In the genomic region with DNA sequence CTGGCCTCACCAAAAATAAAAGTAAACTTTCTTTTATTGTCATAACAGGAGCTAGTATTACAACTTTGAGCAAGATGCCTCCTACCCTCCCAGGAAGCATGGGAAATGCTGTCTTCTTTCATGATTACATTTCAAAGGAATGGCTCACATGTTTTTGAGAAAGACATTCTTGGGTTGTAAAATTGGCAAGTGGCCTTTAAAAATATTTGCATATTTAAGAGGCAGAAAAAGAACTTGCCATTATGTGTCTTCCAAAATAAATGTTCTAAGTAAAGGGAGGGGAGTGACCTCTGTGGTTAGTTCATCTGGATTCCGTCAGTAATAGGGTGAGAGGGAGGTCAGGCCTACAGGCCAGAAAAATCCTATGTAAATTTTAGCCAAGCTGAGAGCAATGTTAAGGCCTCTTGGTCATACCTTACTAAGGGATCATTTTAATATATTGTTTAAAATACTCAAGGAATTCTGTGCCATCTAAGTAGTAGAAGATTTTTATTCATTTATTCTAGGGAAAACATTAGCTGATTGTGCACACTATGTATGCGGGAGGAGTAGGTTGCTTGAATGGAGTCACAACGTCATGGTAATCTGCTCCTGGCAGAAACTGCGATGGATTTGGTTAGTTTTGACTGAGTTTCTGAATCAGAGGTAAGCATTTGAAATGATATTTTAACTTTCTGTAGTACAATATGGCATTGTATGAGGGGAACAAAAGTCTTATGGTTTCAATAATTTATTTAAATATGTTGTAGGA, we compare ENCODE assay signal across 14 cellular contexts.
DNase-seq lines count a peak whose midpoint lies in the region; ATAC-seq and TF ChIP-seq lines count a peak whose summit lies in the region.
"Had no signal": no experiment of that assay in that cellular context is flagged by ENCODE, and none has a peak within 500 bp of the region (broad histone marks: within the 10 kb centered on the region; RNA-seq: fewer than 3 reads in every experiment).

No MANE protein-coding gene starts in this region.

- no peaks in the 10 kb centered on the region for H3K36me3 Mint-ChIP-seq in effector memory CD8-positive, alpha-beta T cell (ENCODE audit: insufficient read depth)
- H3K36me3 Mint-ChIP-seq: CD8-positive, alpha-beta T cell had no signal

- H3K27me3 Mint-ChIP-seq in effector memory CD8-positive, alpha-beta T cell = no peaks in the 10 kb centered on the region

- ATAC-seq in effector memory CD8-positive, alpha-beta T cell (replicated peaks) = no peak
- ATAC-seq in GM21825 (IDR thresholded peaks at IDR 0.05; ENCODE audit: unreplicated experiment) = no peak
- ATAC-seq: CD8-positive, alpha-beta T cell had no signal

- H3K4me1 Mint-ChIP-seq in effector memory CD8-positive, alpha-beta T cell (ENCODE audit: low read depth in 2 of 2) = no peaks in the 10 kb centered on the region

- H3K27ac Mint-ChIP-seq in effector memory CD8-positive, alpha-beta T cell = no peak overlapping the region
- H3K27ac Mint-ChIP-seq: CD8-positive, alpha-beta T cell had no signal

- no peak overlapping the region for H3K4me3 ChIP-seq in fibroblast of pulmonary artery (replicated peaks; ENCODE audit: low read depth, low read length)
- H3K4me3 ChIP-seq in retinal pigment epithelial cell (ENCODE audit: low read length) = no peak overlapping the region

- no peak overlapping the region for H3K4me3 Mint-ChIP-seq in effector memory CD8-positive, alpha-beta T cell
- H3K4me3 Mint-ChIP-seq: CD8-positive, alpha-beta T cell had no signal

- peaks cover 7 to 11% of the 10 kb centered on the region in 2 donors for H3K9me3 Mint-ChIP-seq in effector memory CD8-positive, alpha-beta T cell

- TF ChIP-seq CTCF in fibroblast of pulmonary artery (IDR thresholded peaks at IDR 0.05; ENCODE audit: low read length, missing control alignments) (no peak), retinal pigment epithelial cell (conservative IDR thresholded peaks at IDR 0.05; ENCODE audit: low read depth, low read length) (no peak)

- DNase-seq in HS-5 (ENCODE audit: low read depth) = peak; percentile 97
- peak; percentile 50 for DNase-seq in T1000 (lab: John Stamatoyannopoulos, UW)
- DNase-seq in fibroblast of pulmonary artery (ENCODE audit: low read depth) = peak; percentile 88
- DNase-seq in retinal pigment epithelial cell (ENCODE audit: low read depth) = peak; percentile 90
- DNase-seq in effector memory CD8-positive, alpha-beta T cell = no peak
- DNase-seq in GF-D8 (lab: John Stamatoyannopoulos, UW) = no peak
- DNase-seq in HT-29 (ENCODE audit: low spot score) = no peak
- DNase-seq: activated CD4-positive, alpha-beta T cell treated with anti-CD3 and anti-CD28 coated beads for 48 hours; activated gamma-delta T cell treated with Interleukin-2 at 50 U/mL for 16 hours; CD8-positive, alpha-beta T cell; NCI-H345; SK-N-SH; stimulated activated CD4-positive, alpha-beta T cell treated with anti-CD3 and anti-CD28 coated beads, Interleukin-12 subunit alpha, Interleukin-12 subunit beta, amount 100 ng/mL, for 4 hours had no signal

Comparison
In these comparisons a context has a peak if more than half of its experiments do, and no peak if none do; other contexts are left out.
1. DNase-seq: peak in HS-5 (single experiment), T1000 (single experiment), fibroblast of pulmonary artery (single experiment) and retinal pigment epithelial cell (single experiment); none in effector memory CD8-positive, alpha-beta T cell (0 of 3), GF-D8 (single experiment) and HT-29 (single experiment).